In genomic region chr10:99365311-99365710, GRCh38 we compare ENCODE assay signal across 34 cellular contexts. TPM values are rescaled to one million over a fixed set of nuclear protein-coding genes. Genes with fewer than 3 reads are reported as not detected.
"Had no signal": no experiment of that assay in that cellular context is flagged by ENCODE, and none has a peak within 500 bp of the region (broad histone marks: within the 10 kb centered on the region; RNA-seq: fewer than 3 reads in every experiment).

No MANE protein-coding gene starts in this region.

- H3K27ac Mint-ChIP-seq: activated B cell treated with CpG ODN at 0.5 μM for 24 hours; activated CD4-positive, alpha-beta memory T cell treated with anti-CD3 and anti-CD28 coated beads for 36 hours; activated CD4-positive, alpha-beta T cell treated with anti-CD3 and anti-CD28 coated beads, Interleukin-2, amount 10 ng/mL, durations not matched to agents 24 days and 14 days; activated CD8-positive, alpha-beta T cell treated with anti-CD3 and anti-CD28 coated beads for 36 hours; activated naive CD4-positive, alpha-beta T cell treated with anti-CD3 and anti-CD28 coated beads for 36 hours; activated naive CD4-positive, alpha-beta T cell treated with anti-CD3 and anti-CD28 coated beads, Interleukin-2, amount 50 U/mL, for 72 hours; activated naive CD8-positive, alpha-beta T cell treated with anti-CD3 and anti-CD28 coated beads for 36 hours; activated T-cell treated with anti-CD3 and anti-CD28 coated beads, Interleukin-2, amount 50 U/mL, for 72 hours; activated T-helper 1 cell treated with anti-CD3 and anti-CD28 coated beads, Interleukin-12 subunit alpha, Interleukin-12 subunit beta, Interleukin-2, Interleukin-4 antibody, amounts not matched to agents 30 ng/mL and 10 ng/mL and 1 ng/mL, durations not matched to agents 14 hours and 24 hours and 36 hours; activated T-helper 17 cell treated with anti-CD3 and anti-CD28 coated beads, Interleukin-2, amount 50 U/mL, for 72 hours; T-helper 1 cell treated with Interleukin-12 subunit alpha and Interleukin-12 subunit beta and Interleukin-4 antibody, amounts not matched to agents 30 μg/mL and 1 μg/mL, for 36 hours; T-helper 2 cell treated with Interferon-gamma antibody and Interleukin-4, amounts not matched to agents 5 μg/mL and 100 μg/mL, for 36 hours had no signal

- H3K36me3 Mint-ChIP-seq: activated CD4-positive, alpha-beta memory T cell treated with anti-CD3 and anti-CD28 coated beads for 36 hours; activated naive CD8-positive, alpha-beta T cell treated with anti-CD3 and anti-CD28 coated beads for 36 hours had no signal

- H3K36me3 ChIP-seq: adrenal gland, brain microvascular endothelial cell, breast epithelium had no signal

- H3K4me1 ChIP-seq: adrenal gland, body of pancreas, breast epithelium had no signal

- H3K9me3 Mint-ChIP-seq: activated B cell treated with CpG ODN at 0.5 μM for 24 hours; activated CD4-positive, alpha-beta memory T cell treated with anti-CD3 and anti-CD28 coated beads for 36 hours; activated CD4-positive, alpha-beta T cell treated with anti-CD3 and anti-CD28 coated beads, Interleukin-2, amount 10 ng/mL, durations not matched to agents 24 days and 14 days; activated CD8-positive, alpha-beta T cell treated with anti-CD3 and anti-CD28 coated beads for 36 hours; activated naive CD4-positive, alpha-beta T cell treated with anti-CD3 and anti-CD28 coated beads for 36 hours; activated naive CD4-positive, alpha-beta T cell treated with anti-CD3 and anti-CD28 coated beads, Interleukin-2, amount 50 U/mL, for 72 hours; activated naive CD8-positive, alpha-beta T cell treated with anti-CD3 and anti-CD28 coated beads for 36 hours; activated T-cell treated with anti-CD3 and anti-CD28 coated beads, Interleukin-2, amount 50 U/mL, for 4 hours; activated T-cell treated with anti-CD3 and anti-CD28 coated beads, Interleukin-2, amount 50 U/mL, for 72 hours; activated T-helper 1 cell treated with anti-CD3 and anti-CD28 coated beads, Interleukin-12 subunit alpha, Interleukin-12 subunit beta, Interleukin-2, Interleukin-4 antibody, amounts not matched to agents 30 ng/mL and 10 ng/mL and 1 ng/mL, durations not matched to agents 14 hours and 24 hours and 36 hours; activated T-helper 17 cell treated with anti-CD3 and anti-CD28 coated beads, Interleukin-2, amount 50 U/mL, for 72 hours; T-helper 1 cell treated with Interleukin-12 subunit alpha and Interleukin-12 subunit beta and Interleukin-4 antibody, amounts not matched to agents 30 μg/mL and 1 μg/mL, for 36 hours; T-helper 2 cell treated with Interferon-gamma antibody and Interleukin-4, amounts not matched to agents 5 μg/mL and 100 μg/mL, for 36 hours had no signal

- H3K4me1 Mint-ChIP-seq: activated B cell treated with CpG ODN at 0.5 μM for 24 hours; activated CD4-positive, alpha-beta T cell treated with anti-CD3 and anti-CD28 coated beads, Interleukin-2, amount 10 ng/mL, durations not matched to agents 24 days and 14 days; activated naive CD8-positive, alpha-beta T cell treated with anti-CD3 and anti-CD28 coated beads for 36 hours; activated T-helper 17 cell treated with anti-CD3 and anti-CD28 coated beads, Interleukin-2, amount 50 U/mL, for 72 hours had no signal

- DNase-seq: activated B cell treated with CpG ODN at 0.5 μM for 24 hours; activated CD4-positive, alpha-beta memory T cell treated with anti-CD3 and anti-CD28 coated beads for 36 hours; activated CD4-positive, alpha-beta T cell treated with anti-CD3 and anti-CD28 coated beads for 4 hours; activated CD4-positive, alpha-beta T cell treated with anti-CD3 and anti-CD28 coated beads, Interleukin-2, amount 10 ng/mL, durations not matched to agents 24 days and 14 days; activated CD4-positive, alpha-beta T cell treated with anti-CD3 and anti-CD28 coated beads, Interleukin-2, amount 50 U/mL, for 1 hour; activated CD4-positive, alpha-beta T cell treated with anti-CD3 and anti-CD28 coated beads, Interleukin-2, amount 50 U/mL, for 4 hours; activated CD4-positive, CD25-positive, alpha-beta regulatory T cell treated with anti-CD3 and anti-CD28 coated beads, Interleukin-2, amount 50 U/mL, for 72 hours; activated CD8-positive, alpha-beta memory T cell treated with anti-CD3 and anti-CD28 coated beads, Interleukin-2, amount 50 U/mL, for 4 hours; activated CD8-positive, alpha-beta T cell treated with anti-CD3 and anti-CD28 coated beads for 36 hours; activated effector memory CD4-positive, alpha-beta T cell treated with anti-CD3 and anti-CD28 coated beads, Interleukin-2, amount 50 U/mL, for 16 hours; activated gamma-delta T cell treated with Interleukin-2 at 50 U/mL for 16 hours; activated naive CD4-positive, alpha-beta T cell; activated naive CD4-positive, alpha-beta T cell treated with anti-CD3 and anti-CD28 coated beads for 36 hours; activated naive CD4-positive, alpha-beta T cell treated with anti-CD3 and anti-CD28 coated beads, Interleukin-2, amount 50 U/mL, for 16 hours; activated naive CD8-positive, alpha-beta T cell treated with anti-CD3 and anti-CD28 coated beads for 36 hours; activated T-cell treated with anti-CD3 and anti-CD28 coated beads for 4 hours; activated T-cell treated with anti-CD3 and anti-CD28 coated beads, Interleukin-2, amount 50 U/mL, for 1 hour; activated T-cell treated with anti-CD3 and anti-CD28 coated beads, Interleukin-2, amount 50 U/mL, for 4 hours; activated T-cell treated with anti-CD3 and anti-CD28 coated beads, Interleukin-2, amount 50 U/mL, for 72 hours; adrenal gland; amniotic stem cell; aorta; body of pancreas; brain microvascular endothelial cell; central memory CD4-positive, alpha-beta T cell; T-helper 2 cell; T-helper 9 cell had no signal

- H3K4me3 Mint-ChIP-seq: activated B cell treated with CpG ODN at 0.5 μM for 24 hours; activated CD4-positive, alpha-beta memory T cell treated with anti-CD3 and anti-CD28 coated beads for 36 hours; activated CD4-positive, alpha-beta T cell treated with anti-CD3 and anti-CD28 coated beads, Interleukin-2, amount 10 ng/mL, durations not matched to agents 24 days and 14 days; activated CD8-positive, alpha-beta T cell treated with anti-CD3 and anti-CD28 coated beads for 36 hours; activated naive CD4-positive, alpha-beta T cell treated with anti-CD3 and anti-CD28 coated beads for 36 hours; activated naive CD8-positive, alpha-beta T cell treated with anti-CD3 and anti-CD28 coated beads for 36 hours; activated T-cell treated with anti-CD3 and anti-CD28 coated beads, Interleukin-2, amount 50 U/mL, for 4 hours; activated T-cell treated with anti-CD3 and anti-CD28 coated beads, Interleukin-2, amount 50 U/mL, for 72 hours; activated T-helper 1 cell treated with anti-CD3 and anti-CD28 coated beads, Interleukin-12 subunit alpha, Interleukin-12 subunit beta, Interleukin-2, Interleukin-4 antibody, amounts not matched to agents 30 ng/mL and 10 ng/mL and 1 ng/mL, durations not matched to agents 14 hours and 24 hours and 36 hours; activated T-helper 17 cell treated with anti-CD3 and anti-CD28 coated beads, Interleukin-2, amount 50 U/mL, for 72 hours; T-helper 1 cell treated with Interleukin-12 subunit alpha and Interleukin-12 subunit beta and Interleukin-4 antibody, amounts not matched to agents 30 μg/mL and 1 μg/mL, for 36 hours; T-helper 2 cell treated with Interferon-gamma antibody and Interleukin-4, amounts not matched to agents 5 μg/mL and 100 μg/mL, for 36 hours had no signal

- ATAC-seq: activated CD8-positive, alpha-beta T cell treated with anti-CD3 and anti-CD28 coated beads for 36 hours; activated naive CD4-positive, alpha-beta T cell treated with anti-CD3 and anti-CD28 coated beads, Interleukin-2, amount 50 U/mL, for 72 hours; activated T-cell treated with anti-CD3 and anti-CD28 coated beads, Interleukin-2, amount 50 U/mL, for 4 hours; activated T-cell treated with anti-CD3 and anti-CD28 coated beads, Interleukin-2, amount 50 U/mL, for 72 hours; activated T-helper 17 cell treated with anti-CD3 and anti-CD28 coated beads, Interleukin-2, amount 50 U/mL, for 72 hours; body of pancreas had no signal

- H3K4me3 ChIP-seq: adrenal gland, body of pancreas, breast epithelium had no signal

- H3K9me3 ChIP-seq: adrenal gland, body of pancreas, breast epithelium had no signal

- H3K27ac ChIP-seq: adrenal gland, body of pancreas, brain microvascular endothelial cell, VCaP had no signal

RNA-seq across cellular contexts. Expression of gene CNNM1, which starts 36.2 kb away (rescaled TPM):
- total RNA-seq: activated B cell treated with CpG ODN at 0.5 μM for 24 hours had no signal
